1 cellular context compared by ENCODE assay signal in genomic region chr13:113047587-113047986, GRCh38.
TF ChIP-seq lines count a peak whose summit lies in the region.

No MANE protein-coding gene starts in this region.

TF ChIP-seq in WTC11, 78 proteins besides CTCF, POLR2A, EP300 and RAD21 (continued from another document):
- TF ChIP-seq, protein P1, sequence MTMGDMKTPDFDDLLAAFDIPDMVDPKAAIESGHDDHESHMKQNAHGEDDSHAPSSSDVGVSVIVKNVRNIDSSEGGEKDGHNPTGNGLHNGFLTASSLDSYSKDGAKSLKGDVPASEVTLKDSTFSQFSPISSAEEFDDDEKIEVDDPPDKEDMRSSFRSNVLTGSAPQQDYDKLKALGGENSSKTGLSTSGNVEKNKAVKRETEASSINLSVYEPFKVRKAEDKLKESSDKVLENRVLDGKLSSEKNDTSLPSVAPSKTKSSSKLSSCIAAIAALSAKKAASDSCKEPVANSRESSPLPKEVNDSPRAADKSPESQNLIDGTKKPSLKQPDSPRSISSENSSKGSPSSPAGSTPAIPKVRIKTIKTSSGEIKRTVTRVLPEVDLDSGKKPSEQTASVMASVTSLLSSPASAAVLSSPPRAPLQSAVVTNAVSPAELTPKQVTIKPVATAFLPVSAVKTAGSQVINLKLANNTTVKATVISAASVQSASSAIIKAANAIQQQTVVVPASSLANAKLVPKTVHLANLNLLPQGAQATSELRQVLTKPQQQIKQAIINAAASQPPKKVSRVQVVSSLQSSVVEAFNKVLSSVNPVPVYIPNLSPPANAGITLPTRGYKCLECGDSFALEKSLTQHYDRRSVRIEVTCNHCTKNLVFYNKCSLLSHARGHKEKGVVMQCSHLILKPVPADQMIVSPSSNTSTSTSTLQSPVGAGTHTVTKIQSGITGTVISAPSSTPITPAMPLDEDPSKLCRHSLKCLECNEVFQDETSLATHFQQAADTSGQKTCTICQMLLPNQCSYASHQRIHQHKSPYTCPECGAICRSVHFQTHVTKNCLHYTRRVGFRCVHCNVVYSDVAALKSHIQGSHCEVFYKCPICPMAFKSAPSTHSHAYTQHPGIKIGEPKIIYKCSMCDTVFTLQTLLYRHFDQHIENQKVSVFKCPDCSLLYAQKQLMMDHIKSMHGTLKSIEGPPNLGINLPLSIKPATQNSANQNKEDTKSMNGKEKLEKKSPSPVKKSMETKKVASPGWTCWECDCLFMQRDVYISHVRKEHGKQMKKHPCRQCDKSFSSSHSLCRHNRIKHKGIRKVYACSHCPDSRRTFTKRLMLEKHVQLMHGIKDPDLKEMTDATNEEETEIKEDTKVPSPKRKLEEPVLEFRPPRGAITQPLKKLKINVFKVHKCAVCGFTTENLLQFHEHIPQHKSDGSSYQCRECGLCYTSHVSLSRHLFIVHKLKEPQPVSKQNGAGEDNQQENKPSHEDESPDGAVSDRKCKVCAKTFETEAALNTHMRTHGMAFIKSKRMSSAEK (CRISPR knock-in tag; IDR thresholded peaks at IDR 0.05; ENCODE audit: borderline replicate concordance): no peak
TF ChIP-seq in WTC11: peak in this region for 0.
